Comparison of ENCODE assay signal across 9 cellular contexts in the genomic region with DNA sequence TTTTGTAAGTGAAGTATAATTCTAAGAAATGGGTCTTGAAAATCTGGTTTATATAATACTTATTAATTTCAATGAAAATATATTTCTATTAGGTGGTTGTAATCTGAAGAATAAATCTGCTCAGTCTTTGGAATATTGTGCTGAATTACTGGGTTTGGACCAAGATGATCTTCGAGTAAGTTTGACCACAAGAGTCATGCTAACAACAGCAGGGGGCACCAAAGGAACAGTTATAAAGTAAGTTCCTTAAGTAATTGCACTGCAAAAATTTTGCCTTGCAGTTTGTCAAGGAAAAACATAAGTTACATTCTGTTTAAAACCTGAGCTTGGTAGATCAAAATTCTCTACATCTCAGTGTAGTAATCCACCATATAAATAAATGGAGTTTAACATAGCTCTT.
DNase-seq lines count a peak whose midpoint lies in the region; ATAC-seq and TF ChIP-seq lines count a peak whose summit lies in the region.
"Had no signal": no experiment of that assay in that cellular context is flagged by ENCODE, and none has a peak within 500 bp of the region (broad histone marks: within the 10 kb centered on the region; RNA-seq: fewer than 3 reads in every experiment).

No MANE protein-coding gene starts in this region.

- POLR2A ChIA-PET in CD4-positive, alpha-beta T cell (lab: Charles Lee): no interaction called here

- H3K27me3 ChIP-seq in CD4-positive, alpha-beta T cell (ENCODE audit: control insufficient read depth, insufficient read depth, low read length): no peaks in the 10 kb centered on the region

- no peak for DNase-seq in CD4-positive, alpha-beta T cell
- DNase-seq in GM13976 (ENCODE audit: low spot score) (peak; percentile 18), NCI-H460 (ENCODE audit: extremely low read depth, low read depth) (peak; percentile 59), brain pericyte (ENCODE audit: low read depth, low spot score) (peak; percentile 27), medulla oblongata (ENCODE audit: extremely low spot score) (peak; percentile 77)
- DNase-seq: activated B cell treated with CpG ODN at 0.5 μM for 24 hours had no signal

- no peak overlapping the region for H3K4me3 Mint-ChIP-seq in CD4-positive, alpha-beta T cell
- H3K4me3 Mint-ChIP-seq: activated B cell treated with CpG ODN at 0.5 μM for 24 hours had no signal

- TF ChIP-seq CTCF in CD4-positive, alpha-beta T cell (IDR thresholded peaks at IDR 0.05): peak; percentile 32
- TF ChIP-seq CTCF in GM13976 (IDR thresholded peaks at IDR 0.05; ENCODE audit: borderline replicate concordance, control extremely low read depth, extremely low read depth, insufficient read depth, missing control alignments): peak; percentile 60

- H3K27me3 Mint-ChIP-seq in CD4-positive, alpha-beta T cell: peaks cover 4% of the 10 kb centered on the region
- H3K27me3 Mint-ChIP-seq: activated B cell treated with CpG ODN at 0.5 μM for 24 hours had no signal

- intact Hi-C loops in CD4-positive, alpha-beta T cell (cut with DNase I, micrococcal nuclease): no loop called here

- in situ Hi-C loops in GM13976 (cut with MboI; ENCODE audit: low sequenced_read_pairs, unreplicated experiment): no loop called here

- no peaks in the 10 kb centered on the region for H3K36me3 Mint-ChIP-seq in CD4-positive, alpha-beta T cell (ENCODE audit: low read depth)

- ATAC-seq in CD4-positive, alpha-beta T cell (ENCODE audit: poor library complexity): no peak
- ATAC-seq in HG03457 (IDR thresholded peaks at IDR 0.05; ENCODE audit: unreplicated experiment) (no peak), HG02623 (IDR thresholded peaks at IDR 0.05; ENCODE audit: unreplicated experiment) (no peak), GM19452 (IDR thresholded peaks at IDR 0.05; ENCODE audit: unreplicated experiment) (no peak)

- no peak overlapping the region for H3K27ac Mint-ChIP-seq in CD4-positive, alpha-beta T cell
- H3K27ac Mint-ChIP-seq: activated B cell treated with CpG ODN at 0.5 μM for 24 hours had no signal

- no peaks in the 10 kb centered on the region for H3K9me3 Mint-ChIP-seq in CD4-positive, alpha-beta T cell
- H3K9me3 Mint-ChIP-seq: activated B cell treated with CpG ODN at 0.5 μM for 24 hours had no signal

- no peak overlapping the region for H3K27ac ChIP-seq in CD4-positive, alpha-beta T cell (ENCODE audit: low read depth, low read length)

- CTCF ChIA-PET in CD4-positive, alpha-beta T cell (lab: Charles Lee): no interaction called here

- H3K4me1 Mint-ChIP-seq in CD4-positive, alpha-beta T cell (ENCODE audit: low read depth): no peaks in the 10 kb centered on the region
- H3K4me1 Mint-ChIP-seq: activated B cell treated with CpG ODN at 0.5 μM for 24 hours had no signal

- H3K9me3 ChIP-seq in CD4-positive, alpha-beta T cell (ENCODE audit: control insufficient read depth, low read length): no peaks in the 10 kb centered on the region

Comparison
In these comparisons a context has a peak if more than half of its experiments do, and no peak if none do; other contexts are left out.
1. DNase-seq: peak in GM13976 (single experiment), NCI-H460 (single experiment), brain pericyte (single experiment) and medulla oblongata (single experiment); none in CD4-positive, alpha-beta T cell (0 of 10).